ENCODE assay signal across 11 cellular contexts in the genomic region with DNA sequence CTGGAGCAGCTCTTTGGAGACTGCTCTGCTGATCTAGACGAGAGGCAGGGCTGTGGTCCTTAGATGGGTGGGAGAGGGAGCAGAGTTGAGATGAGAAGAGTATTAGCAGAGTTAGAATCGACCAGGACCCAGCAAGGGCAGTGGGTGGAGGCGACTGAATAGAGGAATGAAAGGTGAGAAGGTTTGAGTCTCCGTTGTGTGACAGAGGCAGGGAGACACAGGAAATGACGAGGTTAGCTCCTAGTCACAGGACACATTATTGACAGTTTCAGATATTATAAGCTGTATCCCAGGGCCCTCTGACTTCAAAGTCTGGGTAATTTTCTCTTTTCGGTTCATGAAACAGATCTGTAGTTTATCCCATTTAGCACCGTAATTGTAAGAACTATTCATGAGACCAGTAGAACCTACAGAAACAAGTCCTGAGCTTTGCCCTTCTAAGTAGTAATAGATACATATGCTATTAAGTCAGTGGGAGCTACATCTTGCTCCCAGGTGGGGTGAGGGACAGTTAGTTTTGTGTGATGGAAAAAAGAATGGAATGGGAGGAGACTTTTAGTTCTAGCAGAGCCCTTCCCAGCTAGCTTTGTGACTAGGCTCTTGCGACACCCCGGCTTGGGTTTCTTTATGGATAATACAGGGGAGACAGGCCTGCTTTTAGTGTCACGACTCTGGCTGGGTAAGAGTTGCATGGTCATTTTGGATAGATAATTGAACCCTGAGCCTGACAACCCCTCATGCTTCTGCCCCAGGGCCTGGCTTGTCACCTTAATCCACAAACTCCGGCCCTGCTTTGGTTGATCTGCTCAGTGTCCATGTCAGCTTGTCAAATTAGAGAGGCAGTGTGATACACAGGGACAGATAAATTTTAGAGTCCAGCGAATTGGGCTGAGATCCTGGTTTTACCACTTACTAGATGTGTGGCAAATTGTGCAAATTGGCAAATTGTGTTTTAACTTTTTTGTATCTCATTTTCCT.
DNase-seq lines count a peak whose midpoint lies in the region; TF ChIP-seq lines count a peak whose summit lies in the region.
"Had no signal": no experiment of that assay in that cellular context is flagged by ENCODE, and none has a peak within 500 bp of the region (broad histone marks: within the 10 kb centered on the region; RNA-seq: fewer than 3 reads in every experiment).

No MANE protein-coding gene starts in this region.

- H3K9ac ChIP-seq in trophoblast cell (ENCODE audit: low read length), result no peak overlapping the region

- H2BK5ac ChIP-seq in trophoblast cell (ENCODE audit: low read depth, low read length, poor library complexity), result peak overlapping the region; percentile 59

- TF ChIP-seq CTCF in GM10266 (IDR thresholded peaks at IDR 0.05; ENCODE audit: control insufficient read depth, insufficient read depth, low read depth, missing control alignments) (no peak), chondrocyte (IDR thresholded peaks at IDR 0.05) (no peak), adrenal gland (IDR thresholded peaks at IDR 0.05) (no peak), Peyer's patch (IDR thresholded peaks at IDR 0.05) (no peak)

- no peaks in the 10 kb centered on the region for H3K9me3 ChIP-seq in trophoblast cell (ENCODE audit: insufficient read depth, low read depth, low read length)
- H3K9me3 ChIP-seq in adrenal gland (replicated peaks in 1 of 3), result no peaks in the 10 kb centered on the region
- no peaks in the 10 kb centered on the region for H3K9me3 ChIP-seq in Peyer's patch

- peaks cover 79% of the 10 kb centered on the region for H3K4me1 Mint-ChIP-seq in chondrocyte (ENCODE audit: low read depth)

- H3K4me3 Mint-ChIP-seq in chondrocyte (ENCODE audit: unreplicated experiment), result no peak overlapping the region
- H3K4me3 Mint-ChIP-seq: brain had no signal

- no peak for TF ChIP-seq EP300 in Ishikawa (IDR thresholded peaks at IDR 0.05; ENCODE audit: borderline replicate concordance)

- H3K9me3 Mint-ChIP-seq in chondrocyte (ENCODE audit: low read depth), result no peaks in the 10 kb centered on the region
- H3K9me3 Mint-ChIP-seq: brain had no signal

- no peaks in the 10 kb centered on the region for H3K27me3 Mint-ChIP-seq in chondrocyte (ENCODE audit: low read depth)
- H3K27me3 Mint-ChIP-seq: brain had no signal

- TF ChIP-seq POLR2A in adrenal gland (IDR thresholded peaks at IDR 0.05) (no peak), Peyer's patch (IDR thresholded peaks at IDR 0.05) (no peak)

- H3K14ac ChIP-seq in trophoblast cell (ENCODE audit: low read length), result peak overlapping the region; percentile 86

- H3K4me1 ChIP-seq in trophoblast cell (ENCODE audit: control insufficient read depth in 1 of 2, insufficient read depth in 2 of 2, low read length in 2 of 2), result peaks cover 45 to 64% of the 10 kb centered on the region in 2 experiments
- H3K4me1 ChIP-seq in adrenal gland (replicated peaks in 1 of 2), result no peaks in the 10 kb centered on the region
- no peaks in the 10 kb centered on the region for H3K4me1 ChIP-seq in Peyer's patch

- H3K27ac ChIP-seq in trophoblast cell (ENCODE audit: low read depth, low read length) (peak overlapping the region; percentile 98), adrenal gland (no peak overlapping the region), Peyer's patch (no peak overlapping the region)
- H3K27ac ChIP-seq: PC-9 had no signal

- H2AFZ ChIP-seq in trophoblast cell (ENCODE audit: insufficient read depth, low read length, poor library complexity), result no peak overlapping the region
- H2AFZ ChIP-seq: PC-9 had no signal

- peaks cover 3% of the 10 kb centered on the region for H3K36me3 Mint-ChIP-seq in chondrocyte (ENCODE audit: low read depth)

- no peak overlapping the region for H4K12ac ChIP-seq in trophoblast cell (ENCODE audit: low read depth, low read length)

- H3K23ac ChIP-seq in trophoblast cell (ENCODE audit: low read length), result no peak overlapping the region

- no CpG with 5 or more reads among the region's 12 CpGs for WGBS in trophoblast cell (ENCODE audit: extremely low coverage, insufficient coverage, insufficient read length)
- 87 to 91% (median 90%) methylated on average over 12 of the region's 12 CpGs for WGBS in adrenal gland, 4 donors

- TF ChIP-seq RAD21 in Ishikawa (IDR thresholded peaks at IDR 0.05; ENCODE audit: low read depth), result no peak

- DNase-seq in GM10266 (ENCODE audit: extremely low spot score) (peak; percentile 35), chondrocyte (ENCODE audit: low spot score) (no peak), trophoblast cell (no peak), dermis blood vessel endothelial cell (no peak), adrenal gland (no peak), Peyer's patch (no peak), NCI-H2196 treated with DMSO at 0.1 percent for 48 hours (lab: John Stamatoyannopoulos, UW; ENCODE audit: unreplicated experiment) (no peak)
- DNase-seq: activated CD4-positive, alpha-beta T cell treated with anti-CD3 and anti-CD28 coated beads, Interleukin-2, amount 50 U/mL, for 1 hour; PC-9 had no signal

- H3K4ac ChIP-seq in trophoblast cell (ENCODE audit: low read depth, low read length), result peak overlapping the region; percentile 54

- intact Hi-C loops in adrenal gland (cut with DNase I), result no loop called here

- H4K8ac ChIP-seq in trophoblast cell (ENCODE audit: low read depth, low read length), result peak overlapping the region; percentile 78

- peak overlapping the region; percentile 48 for H2BK120ac ChIP-seq in trophoblast cell (ENCODE audit: insufficient read depth, low read length, poor library complexity)

- H3K27ac Mint-ChIP-seq in chondrocyte (ENCODE audit: unreplicated experiment), result peak overlapping the region; percentile 98

- H3K79me1 ChIP-seq in trophoblast cell (ENCODE audit: low read length), result peaks cover 53% of the 10 kb centered on the region

- peak overlapping the region; percentile 74 for H3K18ac ChIP-seq in trophoblast cell (ENCODE audit: low read length)

- H3K27me3 ChIP-seq in trophoblast cell (ENCODE audit: insufficient read depth, low read length), result no peaks in the 10 kb centered on the region
- H3K27me3 ChIP-seq in adrenal gland, result no peaks in the 10 kb centered on the region
- no peaks in the 10 kb centered on the region for H3K27me3 ChIP-seq in Peyer's patch

- peak overlapping the region; percentile 76 for H2BK12ac ChIP-seq in trophoblast cell (ENCODE audit: low read length)

- peaks cover 4 to 8% of the 10 kb centered on the region in 2 experiments for H3K36me3 ChIP-seq in trophoblast cell (ENCODE audit: control insufficient read depth in 1 of 2, insufficient read depth in 2 of 2, low read length in 2 of 2)
- peaks cover 0 to 4% of the 10 kb centered on the region in 2 donors for H3K36me3 ChIP-seq in adrenal gland (replicated peaks in 1 of 2)
- H3K36me3 ChIP-seq in Peyer's patch, result peaks cover 0 to 22% (median 0%) of the 10 kb centered on the region in 3 donors

- H3K4me2 ChIP-seq in trophoblast cell (ENCODE audit: low read length), result peak overlapping the region; percentile 21
- H3K4me2 ChIP-seq: PC-9 had no signal

- H2AK5ac ChIP-seq in trophoblast cell (ENCODE audit: low read length), result peak overlapping the region; percentile 36

- H3K4me3 ChIP-seq in trophoblast cell (ENCODE audit: low read depth, low read length), result no peak overlapping the region
- H3K4me3 ChIP-seq in adrenal gland, result no peak overlapping the region
- H3K4me3 ChIP-seq in Peyer's patch, result no peak overlapping the region
- H3K4me3 ChIP-seq: PC-9 had no signal

- H3K79me2 ChIP-seq in trophoblast cell (ENCODE audit: control insufficient read depth, insufficient read depth, low read length, poor library complexity), result peaks cover 17% of the 10 kb centered on the region

- H4K91ac ChIP-seq in trophoblast cell (ENCODE audit: low read depth, low read length), result peak overlapping the region; percentile 100

TF ChIP-seq in Ishikawa, 13 proteins besides CTCF, POLR2A, EP300 and RAD21:
- TF ChIP-seq NFIC (IDR thresholded peaks at IDR 0.05) (no peak), TEAD4 (IDR thresholded peaks at IDR 0.05) (no peak), CREB1 (IDR thresholded peaks at IDR 0.05; ENCODE audit: low read depth) (no peak), TAF1 (IDR thresholded peaks at IDR 0.05; ENCODE audit: low read depth) (no peak), EGR1 (IDR thresholded peaks at IDR 0.05) (no peak), FOXM1 (IDR thresholded peaks at IDR 0.05; ENCODE audit: borderline replicate concordance, low read depth) (no peak), CEBPB (IDR thresholded peaks at IDR 0.05) (peak; percentile 27; the same call in 1 of the 2 replicates)
